ENCODE assay signal across 18 cellular contexts in the genomic region with DNA sequence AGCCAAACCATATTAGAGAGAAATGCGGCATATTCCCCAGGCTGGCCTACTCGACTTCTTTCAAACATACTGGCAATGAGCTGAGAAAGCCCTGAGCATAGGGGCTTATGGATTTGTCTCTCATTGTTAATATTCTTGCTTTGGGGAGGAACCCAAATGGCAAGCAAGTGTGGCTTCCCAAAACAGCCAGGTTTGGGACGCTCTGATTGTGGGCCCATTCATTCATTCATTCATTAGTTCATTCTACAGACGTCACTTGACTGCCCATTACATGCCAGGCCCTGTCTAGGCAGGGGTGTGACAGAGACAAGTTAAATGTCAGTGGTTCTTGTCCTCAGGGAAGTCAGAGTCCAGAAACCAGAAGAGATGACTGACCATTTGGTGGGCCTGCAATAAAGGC.
"Had no signal": no experiment of that assay in that cellular context is flagged by ENCODE, and none has a peak within 500 bp of the region (broad histone marks: within the 10 kb centered on the region; RNA-seq: fewer than 3 reads in every experiment).

No MANE protein-coding gene starts in this region.

- H3K9me3 ChIP-seq: colonic mucosa, pancreas, tibial artery, upper lobe of left lung, vagina had no signal

- ATAC-seq: left colon; left ventricle myocardium superior; naive thymus-derived CD8-positive, alpha-beta T cell; pancreas; right cardiac atrium had no signal

- H3K27ac ChIP-seq: colonic mucosa, pancreas, tibial artery, upper lobe of left lung, vagina had no signal

- H3K4me2 ChIP-seq: hepatocyte had no signal

- H3K79me2 ChIP-seq: hepatocyte had no signal

- H3K4me3 ChIP-seq: colonic mucosa, hepatocyte, lung, pancreas, tibial artery, upper lobe of left lung, vagina had no signal

- H3K27me3 ChIP-seq: colonic mucosa, hepatocyte, pancreas, tibial artery, upper lobe of left lung, vagina had no signal

- FAIRE-seq: pancreas, small intestine had no signal

- H2AFZ ChIP-seq: hepatocyte had no signal

- DNase-seq: colonic mucosa; dermis blood vessel endothelial cell; foreskin melanocyte; head of caudate nucleus; left colon; left ventricle myocardium superior; mesendoderm; naive thymus-derived CD8-positive, alpha-beta T cell; pancreas; right cardiac atrium; small intestine; stimulated activated CD4-positive, alpha-beta T cell treated with anti-CD3 and anti-CD28 coated beads, Interleukin-2, amount 100 ng/mL, for 48 hours; stimulated activated naive CD4-positive, alpha-beta T cell treated with Interleukin-2 at 50 U/mL for 16 hours; tibial artery; upper lobe of left lung had no signal

- H3K36me3 ChIP-seq: colonic mucosa, pancreas, tibial artery, upper lobe of left lung, vagina had no signal

- H3K4me1 ChIP-seq: colonic mucosa, pancreas, upper lobe of left lung had no signal
